In genomic region chr1:229344139-229344538, GRCh38 we compare ENCODE assay signal across 14 cellular contexts. TPM values are rescaled to one million over a fixed set of nuclear protein-coding genes. Genes with fewer than 3 reads are reported as not detected.
A peak's percentile ranks its signal among the peaks of the same experiment; 100 is the strongest.
DNase-seq lines count a peak whose midpoint lies in the region; ATAC-seq, FAIRE-seq and TF ChIP-seq lines count a peak whose summit lies in the region.
"Had no signal": no experiment of that assay in that cellular context is flagged by ENCODE, and none has a peak within 500 bp of the region (broad histone marks: within the 10 kb centered on the region; RNA-seq: fewer than 3 reads in every experiment).

No MANE protein-coding gene starts in this region.

- DNase-seq in A549 (ENCODE audit: low read depth in 1 of 2, low spot score in 1 of 2) (no peak), activated B cell treated with CpG ODN at 0.5 μM for 24 hours (no peak), immature natural killer cell (no peak), NCI-H524 treated with DMSO at 0.1 percent for 48 hours (lab: John Stamatoyannopoulos, UW) (no peak), NCI-H1105 (lab: John Stamatoyannopoulos, UW) (no peak)
- no peak for DNase-seq in CD8-positive, alpha-beta T cell
- DNase-seq: cortex of kidney, DMS 273 treated with DMSO at 0.1 percent for 48 hours, Karpas-422, mesenchymal stem cell, NCI-H345 had no signal

- H3K9me3 ChIP-seq in A549 = no peaks in the 10 kb centered on the region
- no peaks in the 10 kb centered on the region for H3K9me3 ChIP-seq in CD8-positive, alpha-beta T cell (ENCODE audit: low read length)

- H3K27ac Mint-ChIP-seq in CD8-positive, alpha-beta T cell = no peak overlapping the region
- H3K27ac Mint-ChIP-seq in activated B cell treated with CpG ODN at 0.5 μM for 24 hours (no peak overlapping the region), immature natural killer cell (no peak overlapping the region)

- TF ChIP-seq CTCF in A549 (IDR thresholded peaks at IDR 0.05) (no peak), activated B cell treated with CpG ODN at 0.5 μM for 24 hours (IDR thresholded peaks at IDR 0.05) (no peak)
- no peak for TF ChIP-seq CTCF in CD8-positive, alpha-beta T cell (IDR thresholded peaks at IDR 0.05)

- peak overlapping the region; percentile 86; the same call in 1 of the 3 replicates for H3K4me2 ChIP-seq in A549

- H3K4me3 Mint-ChIP-seq in CD8-positive, alpha-beta T cell = peak overlapping the region; percentile 92
- H3K4me3 Mint-ChIP-seq in activated B cell treated with CpG ODN at 0.5 μM for 24 hours (peak overlapping the region; percentile 19), immature natural killer cell (peak overlapping the region; percentile 81 to 92 (median 88))

- H3K4me3 ChIP-seq in A549 = no peak overlapping the region
- H3K4me3 ChIP-seq in CD8-positive, alpha-beta T cell (ENCODE audit: low read depth, low read length) = no peak overlapping the region

- H3K4me1 ChIP-seq in A549 = 0 out of 3 replicates have a peak, but pooled peaks cover 8% of the 10 kb centered on the region
- H3K4me1 ChIP-seq in CD8-positive, alpha-beta T cell (ENCODE audit: insufficient read depth, low read length) = peaks cover 8% of the 10 kb centered on the region

- TF ChIP-seq POLR2A in A549 (IDR thresholded peaks at IDR 0.05; ENCODE audit: low read length) = no peak

- ATAC-seq in A549 (no peak), activated B cell treated with CpG ODN at 0.5 μM for 24 hours (ENCODE audit: low read depth) (no peak), GM19324 (IDR thresholded peaks at IDR 0.05; ENCODE audit: low FRiP score, unreplicated experiment) (no peak), GM21576 (IDR thresholded peaks at IDR 0.05; ENCODE audit: unreplicated experiment) (no peak)
- no peak for ATAC-seq in CD8-positive, alpha-beta T cell

- H3K36me3 ChIP-seq in CD8-positive, alpha-beta T cell (ENCODE audit: insufficient read depth, low read length) = no peaks in the 10 kb centered on the region

- TF ChIP-seq EP300 in A549 (IDR thresholded peaks at IDR 0.05) = no peak

- no peaks in the 10 kb centered on the region for H3K27me3 ChIP-seq in CD8-positive, alpha-beta T cell (ENCODE audit: insufficient read depth, low read length)

- POLR2A ChIA-PET in A549 (lab: Yijun Ruan, JAX) = interaction anchor here (0.7 kb wide), 1 partner anchor 164 kb away, joined by 3 read pairs; the partner anchor contains the start of gene NUP133
- POLR2A ChIA-PET in CD8-positive, alpha-beta T cell (lab: Charles Lee) = interaction anchor here (1.2 kb wide), 1 partner anchor 164 kb away, joined by 3 read pairs; the partner anchor contains the start of gene NUP133
- POLR2A ChIA-PET in activated B cell treated with CpG ODN at 0.5 μM for 24 hours (lab: Charles Lee) = no interaction called here

- intact Hi-C loops in CD8-positive, alpha-beta T cell (cut with DNase I, micrococcal nuclease) = loop anchor here (5.0 to 10.0 kb wide), 4 partner anchors 101 to 1239 kb away; partner anchors contain the start of genes RNF187 (in 2 of the 2), C1orf35 (in 1 of the 2) and MRPL55 (in 1 of the 2)
- intact Hi-C loops in activated B cell treated with CpG ODN at 0.5 μM for 24 hours (cut with micrococcal nuclease) = loop anchor here (5.0 kb wide), 2 partner anchors 88 to 283 kb away; partner anchors contain the start of genes ACTA1, TAF5L and URB2

- H3K36me3 Mint-ChIP-seq in CD8-positive, alpha-beta T cell = peaks cover 9% of the 10 kb centered on the region
- H3K36me3 Mint-ChIP-seq in activated B cell treated with CpG ODN at 0.5 μM for 24 hours (ENCODE audit: low read depth) (peaks cover 4% of the 10 kb centered on the region), immature natural killer cell (no peaks in the 10 kb centered on the region)

- no peaks in the 10 kb centered on the region for H3K9me3 Mint-ChIP-seq in CD8-positive, alpha-beta T cell
- no peaks in the 10 kb centered on the region for H3K9me3 Mint-ChIP-seq in activated B cell treated with CpG ODN at 0.5 μM for 24 hours
- H3K9me3 Mint-ChIP-seq in immature natural killer cell = no peaks in the 10 kb centered on the region

- no peak for FAIRE-seq in A549 (lab: Jason Lieb, UNC)

- peaks cover 25% of the 10 kb centered on the region for H3K4me1 Mint-ChIP-seq in CD8-positive, alpha-beta T cell (ENCODE audit: low read depth)
- H3K4me1 Mint-ChIP-seq in activated B cell treated with CpG ODN at 0.5 μM for 24 hours (peaks cover 28% of the 10 kb centered on the region), immature natural killer cell (peaks cover 27 to 40% of the 10 kb centered on the region in 2 donors)

- H3K27me3 Mint-ChIP-seq in CD8-positive, alpha-beta T cell (ENCODE audit: low read depth) = peaks cover 3% of the 10 kb centered on the region
- H3K27me3 Mint-ChIP-seq in activated B cell treated with CpG ODN at 0.5 μM for 24 hours (peaks cover 13% of the 10 kb centered on the region), immature natural killer cell (ENCODE audit: low read depth in 3 of 3) (peaks cover 7 to 10% (median 9%) of the 10 kb centered on the region in 3 donors)

- CTCF ChIA-PET in A549 (lab: Yijun Ruan, JAX) (interaction anchor here (1.0 to 2.8 kb wide), 4 partner anchors 30 to 109 kb away, joined by 3 to 8 read pairs (median 4); no protein-coding TSS in a partner anchor), activated B cell treated with CpG ODN at 0.5 μM for 24 hours (lab: Charles Lee) (no interaction called here)
- CTCF ChIA-PET in CD8-positive, alpha-beta T cell (lab: Charles Lee) = no interaction called here

- WGBS in A549 (ENCODE audit: missing lambda C conversion rate) = 85% methylated on average over 16 of the region's 16 CpGs

- TF ChIP-seq RAD21 in A549 (conservative IDR thresholded peaks at IDR 0.05 in 1 of 2, IDR thresholded peaks at IDR 0.05 in 1 of 2) = no peak

- H3K27ac ChIP-seq in A549 = no peak overlapping the region
- H3K27ac ChIP-seq in CD8-positive, alpha-beta T cell (ENCODE audit: low read depth, low read length) = no peak overlapping the region
- H3K27ac ChIP-seq: SK-N-MC had no signal

TF ChIP-seq in A549, 52 proteins besides CTCF, POLR2A, EP300 and RAD21:
- TF ChIP-seq MAX (IDR thresholded peaks at IDR 0.05) = no peak
- TF ChIP-seq HDAC2 (IDR thresholded peaks at IDR 0.05) = no peak

RNA-seq across cellular contexts. Expression of gene CCSAP, which starts 1.3 kb away (rescaled TPM):
- polyA plus RNA-seq in A549 (2011; rRNA removed) = 7.2 and 9.1 TPM in 2 replicates
- 1.6 TPM in 2 replicates for polyA plus RNA-seq in A549 (2012; cell fraction: cytosol; rRNA removed)
- 1.1 and 2.1 TPM in 2 replicates for polyA plus RNA-seq in A549 (2012; cell fraction: nucleus; rRNA removed)
- polyA plus RNA-seq in A549 (2017; fragmentation: RNase III; extraction: RNeasy Plus Mini Kit Qiagen cat#74134 plus additional on column Dnase treatment) = 6.1 to 6.4 TPM (median 6.1 TPM) in 3 replicates
- 4.6 and 4.8 TPM in 2 replicates for polyA minus RNA-seq in A549 (2011; rRNA and poly(A)+ RNA removed)
- total RNA-seq in CD8-positive, alpha-beta T cell = 10 to 100 TPM; 11.1 to 11.7 TPM
- total RNA-seq in activated B cell treated with CpG ODN at 0.5 μM for 24 hours = 5.5 and 6.4 TPM in 2 replicates
- polyA plus RNA-seq in immature natural killer cell = 1 to 10 TPM; 1.6 to 2.7 (median 1.8) TPM

Comparison
In these comparisons a context has a peak if more than half of its experiments do, and no peak if none do; other contexts are left out.
1. H3K4me3 Mint-ChIP-seq: peak in every context shown above with its lines; median percentile 92 in CD8-positive, alpha-beta T cell; 88 in immature natural killer cell; 19 in activated B cell treated with CpG ODN at 0.5 μM for 24 hours.